18 cellular contexts compared by ENCODE assay signal in the genomic region with DNA sequence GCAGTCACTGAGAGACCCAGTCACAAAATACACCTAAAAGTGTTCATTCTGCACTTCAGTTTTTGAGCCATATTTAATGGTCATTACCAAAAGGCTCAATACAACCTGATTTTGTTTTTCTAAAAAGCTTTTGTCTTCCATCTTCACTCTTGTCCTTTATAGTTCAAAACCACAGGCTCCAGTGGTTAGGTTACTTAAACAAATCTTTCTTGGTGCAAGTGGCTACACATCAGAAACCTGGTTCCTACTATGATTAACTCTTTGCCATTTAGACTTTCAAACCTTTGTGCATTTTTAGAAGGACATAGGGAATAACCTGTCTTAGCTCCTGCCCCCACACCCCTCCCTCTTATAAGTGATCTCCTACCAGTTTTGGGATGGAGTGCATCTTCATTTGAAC.
"Had no signal": no experiment of that assay in that cellular context is flagged by ENCODE, and none has a peak within 500 bp of the region (broad histone marks: within the 10 kb centered on the region; RNA-seq: fewer than 3 reads in every experiment).

No MANE protein-coding gene starts in this region.

- ATAC-seq: K562 had no signal

- DNase-seq: Kasumi-1, MM.1S, NCI-H1092 treated with DMSO at 0.1 percent for 48 hours, NCI-H1436, NCI-H187, NCI-H2029, NCI-H2081 treated with DMSO at 0.1 percent for 48 hours, NCI-H2171, NCI-H226, NCI-H446, NCI-H510A, NCI-H524 treated with DMSO at 0.1 percent for 48 hours, NCI-H774, Right ventricle myocardium superior, RPMI8226, SIG-M5 had no signal

- H3K27ac Mint-ChIP-seq: IgD-negative memory B cell had no signal

- H3K4me1 Mint-ChIP-seq: IgD-negative memory B cell had no signal

- H3K9me3 Mint-ChIP-seq: IgD-negative memory B cell had no signal

- H3K4me3 Mint-ChIP-seq: IgD-negative memory B cell had no signal

- H3K27me3 Mint-ChIP-seq: IgD-negative memory B cell had no signal
